Comparison of ENCODE assay signal across 1 cellular context in genomic region chr11:200224-201003, GRCh38.
TF ChIP-seq lines count a peak whose summit lies in the region.

No MANE protein-coding gene starts in this region.

TF ChIP-seq in SK-N-SH treated with all-trans-retinoic acid at 6 μM for 48 hours, 23 proteins besides CTCF, POLR2A, EP300 and RAD21:
- no peak for TF ChIP-seq PPARA (CRISPR knock-in tag; IDR thresholded peaks at IDR 0.05; ENCODE audit: borderline replicate concordance)
